8 cellular contexts compared by ENCODE assay signal in genomic region chr14:72476657-72477499, GRCh38.
DNase-seq lines count a peak whose midpoint lies in the region; ATAC-seq and TF ChIP-seq lines count a peak whose summit lies in the region.

No MANE protein-coding gene starts in this region.

- ATAC-seq in GM21528 (IDR thresholded peaks at IDR 0.05; ENCODE audit: low FRiP score, unreplicated experiment) (peak; percentile 86), esophagus mucosa (peak; percentile 87)

- no peaks in the 10 kb centered on the region for H3F3A ChIP-seq in smooth muscle cell (ENCODE audit: low read depth)

- peaks cover 14% of the 10 kb centered on the region for H3K4me1 ChIP-seq in smooth muscle cell (ENCODE audit: low read depth)

- H4K20me1 ChIP-seq in smooth muscle cell (ENCODE audit: low read depth) = no peaks in the 10 kb centered on the region

- no peaks in the 10 kb centered on the region for H3K79me2 ChIP-seq in smooth muscle cell (ENCODE audit: low read depth)

- no peaks in the 10 kb centered on the region for H3K27me3 ChIP-seq in smooth muscle cell (ENCODE audit: low read depth)

- TF ChIP-seq CTCF in smooth muscle cell (IDR thresholded peaks at IDR 0.05; ENCODE audit: borderline replicate concordance, insufficient read depth, poor library complexity, severe bottlenecking) = no peak

- peak overlapping the region; percentile 69 for H3K27ac ChIP-seq in smooth muscle cell (ENCODE audit: low read depth)

- TF ChIP-seq EP300 in Ishikawa (IDR thresholded peaks at IDR 0.05; ENCODE audit: borderline replicate concordance) = no peak

- peak overlapping the region; percentile 28 for H3K4me2 ChIP-seq in smooth muscle cell

- no peak overlapping the region for H3K4me3 ChIP-seq in smooth muscle cell

- WGBS in smooth muscle cell (ENCODE audit: low lambda C conversion rate) = 18% methylated on average over 8 of the region's 8 CpGs

- no peaks in the 10 kb centered on the region for H3K9me3 ChIP-seq in smooth muscle cell (replicated peaks; ENCODE audit: low read depth)

- no peak for TF ChIP-seq RAD21 in Ishikawa (IDR thresholded peaks at IDR 0.05; ENCODE audit: low read depth)

- DNase-seq in EH (ENCODE audit: low read depth) = peak; percentile 92
- DNase-seq in activated CD4-positive, alpha-beta T cell treated with anti-CD3 and anti-CD28 coated beads, Interleukin-2, amount 50 U/mL, for 4 hours = peak; percentile 49 to 62
- DNase-seq in smooth muscle cell (lab: John Stamatoyannopoulos, UW; ENCODE audit: unreplicated experiment) = no peak
- no peak for DNase-seq in NCI-H1694 treated with DMSO at 0.1 percent for 48 hours (lab: John Stamatoyannopoulos, UW)
- DNase-seq in 8988T = no peak

- no peak overlapping the region for H3K9ac ChIP-seq in smooth muscle cell (ENCODE audit: low read depth)

- no peak overlapping the region for H2AFZ ChIP-seq in smooth muscle cell (ENCODE audit: low read depth)

- no peaks in the 10 kb centered on the region for H3K36me3 ChIP-seq in smooth muscle cell (ENCODE audit: low read depth)

TF ChIP-seq in Ishikawa, 13 proteins besides CTCF, POLR2A, EP300 and RAD21:
- TF ChIP-seq CREB1 (IDR thresholded peaks at IDR 0.05; ENCODE audit: low read depth) = no peak
- TF ChIP-seq, protein P1, sequence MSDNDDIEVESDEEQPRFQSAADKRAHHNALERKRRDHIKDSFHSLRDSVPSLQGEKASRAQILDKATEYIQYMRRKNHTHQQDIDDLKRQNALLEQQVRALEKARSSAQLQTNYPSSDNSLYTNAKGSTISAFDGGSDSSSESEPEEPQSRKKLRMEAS (IDR thresholded peaks at IDR 0.05) = no peak
- no peak for TF ChIP-seq YY1 (IDR thresholded peaks at IDR 0.05; ENCODE audit: low read depth)
- no peak for TF ChIP-seq TCF12 (IDR thresholded peaks at IDR 0.05; ENCODE audit: low read depth)
- no peak for TF ChIP-seq EGR1 (IDR thresholded peaks at IDR 0.05)
- TF ChIP-seq TAF1 (IDR thresholded peaks at IDR 0.05; ENCODE audit: low read depth) = no peak
- TF ChIP-seq NFIC (IDR thresholded peaks at IDR 0.05) = no peak
- TF ChIP-seq CEBPB (IDR thresholded peaks at IDR 0.05) = peak; percentile 49; the same call in 1 of the 2 replicates

Comparison
In these comparisons a context has a peak if more than half of its experiments do, and no peak if none do; other contexts are left out.
1. DNase-seq: peak in EH (single experiment) and activated CD4-positive, alpha-beta T cell treated with anti-CD3 and anti-CD28 coated beads, Interleukin-2, amount 50 U/mL, for 4 hours (2 of 2); none in smooth muscle cell (single experiment), NCI-H1694 treated with DMSO at 0.1 percent for 48 hours (single experiment) and 8988T (single experiment).